Comparison of ENCODE assay signal across 1 cellular context in the genomic region with DNA sequence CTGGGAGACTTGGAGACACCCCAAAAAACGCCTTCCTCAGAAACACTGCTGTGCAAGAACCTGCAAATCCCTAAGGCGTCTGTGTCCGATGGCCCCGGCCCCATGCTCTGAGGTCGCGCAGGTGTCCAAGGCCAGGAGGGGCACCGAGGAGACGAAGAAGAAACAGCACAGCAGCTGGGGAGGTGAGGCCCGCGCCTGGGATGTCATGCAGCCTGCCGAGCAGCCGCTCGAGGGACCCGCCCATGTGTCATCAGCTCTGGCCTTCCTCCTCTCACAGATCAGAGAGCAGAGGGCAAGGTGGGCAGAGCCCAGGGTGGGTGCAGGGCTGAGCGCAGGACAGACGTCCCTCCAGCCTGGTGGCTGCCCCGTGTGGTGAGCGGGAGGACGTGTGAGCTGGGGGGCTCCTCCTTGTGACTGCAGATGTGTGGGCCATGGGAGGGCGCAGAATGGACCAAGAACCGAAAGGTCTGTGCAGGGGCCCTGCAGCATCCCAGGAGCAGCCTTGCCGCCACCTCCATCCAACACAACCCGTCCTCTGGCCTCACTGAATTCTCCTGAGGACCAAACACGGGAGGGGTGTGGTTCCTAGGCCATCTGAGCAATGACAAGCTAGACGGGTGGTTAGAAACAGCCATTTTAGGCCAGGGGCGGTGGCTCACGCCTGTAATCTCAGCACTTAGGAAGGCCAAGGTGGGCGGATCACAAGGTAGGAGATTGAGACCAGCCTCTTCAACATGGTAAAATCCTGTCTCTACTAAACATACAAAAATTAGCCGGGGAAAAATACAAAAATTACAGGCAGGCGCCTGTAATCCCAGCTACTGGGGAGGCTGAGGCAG.
TF ChIP-seq lines count a peak whose summit lies in the region.

No MANE protein-coding gene starts in this region.

TF ChIP-seq in GM23338, 12 proteins besides CTCF, POLR2A, EP300 and RAD21 (continued from another document):
- TF ChIP-seq, protein P1, sequence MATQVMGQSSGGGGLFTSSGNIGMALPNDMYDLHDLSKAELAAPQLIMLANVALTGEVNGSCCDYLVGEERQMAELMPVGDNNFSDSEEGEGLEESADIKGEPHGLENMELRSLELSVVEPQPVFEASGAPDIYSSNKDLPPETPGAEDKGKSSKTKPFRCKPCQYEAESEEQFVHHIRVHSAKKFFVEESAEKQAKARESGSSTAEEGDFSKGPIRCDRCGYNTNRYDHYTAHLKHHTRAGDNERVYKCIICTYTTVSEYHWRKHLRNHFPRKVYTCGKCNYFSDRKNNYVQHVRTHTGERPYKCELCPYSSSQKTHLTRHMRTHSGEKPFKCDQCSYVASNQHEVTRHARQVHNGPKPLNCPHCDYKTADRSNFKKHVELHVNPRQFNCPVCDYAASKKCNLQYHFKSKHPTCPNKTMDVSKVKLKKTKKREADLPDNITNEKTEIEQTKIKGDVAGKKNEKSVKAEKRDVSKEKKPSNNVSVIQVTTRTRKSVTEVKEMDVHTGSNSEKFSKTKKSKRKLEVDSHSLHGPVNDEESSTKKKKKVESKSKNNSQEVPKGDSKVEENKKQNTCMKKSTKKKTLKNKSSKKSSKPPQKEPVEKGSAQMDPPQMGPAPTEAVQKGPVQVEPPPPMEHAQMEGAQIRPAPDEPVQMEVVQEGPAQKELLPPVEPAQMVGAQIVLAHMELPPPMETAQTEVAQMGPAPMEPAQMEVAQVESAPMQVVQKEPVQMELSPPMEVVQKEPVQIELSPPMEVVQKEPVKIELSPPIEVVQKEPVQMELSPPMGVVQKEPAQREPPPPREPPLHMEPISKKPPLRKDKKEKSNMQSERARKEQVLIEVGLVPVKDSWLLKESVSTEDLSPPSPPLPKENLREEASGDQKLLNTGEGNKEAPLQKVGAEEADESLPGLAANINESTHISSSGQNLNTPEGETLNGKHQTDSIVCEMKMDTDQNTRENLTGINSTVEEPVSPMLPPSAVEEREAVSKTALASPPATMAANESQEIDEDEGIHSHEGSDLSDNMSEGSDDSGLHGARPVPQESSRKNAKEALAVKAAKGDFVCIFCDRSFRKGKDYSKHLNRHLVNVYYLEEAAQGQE (IDR thresholded peaks at IDR 0.05; ENCODE audit: unreplicated experiment) = no peak
- no peak for TF ChIP-seq ZNF331 (CRISPR knock-in tag; IDR thresholded peaks at IDR 0.05; ENCODE audit: low read depth)
- TF ChIP-seq NANOG (IDR thresholded peaks at IDR 0.05; ENCODE audit: borderline replicate concordance) = no peak
- no peak for TF ChIP-seq JUNB (IDR thresholded peaks at IDR 0.05; ENCODE audit: unreplicated experiment)
- TF ChIP-seq EZH2phosphoT487 (IDR thresholded peaks at IDR 0.05; ENCODE audit: unreplicated experiment) = no peak
- TF ChIP-seq, protein P2, sequence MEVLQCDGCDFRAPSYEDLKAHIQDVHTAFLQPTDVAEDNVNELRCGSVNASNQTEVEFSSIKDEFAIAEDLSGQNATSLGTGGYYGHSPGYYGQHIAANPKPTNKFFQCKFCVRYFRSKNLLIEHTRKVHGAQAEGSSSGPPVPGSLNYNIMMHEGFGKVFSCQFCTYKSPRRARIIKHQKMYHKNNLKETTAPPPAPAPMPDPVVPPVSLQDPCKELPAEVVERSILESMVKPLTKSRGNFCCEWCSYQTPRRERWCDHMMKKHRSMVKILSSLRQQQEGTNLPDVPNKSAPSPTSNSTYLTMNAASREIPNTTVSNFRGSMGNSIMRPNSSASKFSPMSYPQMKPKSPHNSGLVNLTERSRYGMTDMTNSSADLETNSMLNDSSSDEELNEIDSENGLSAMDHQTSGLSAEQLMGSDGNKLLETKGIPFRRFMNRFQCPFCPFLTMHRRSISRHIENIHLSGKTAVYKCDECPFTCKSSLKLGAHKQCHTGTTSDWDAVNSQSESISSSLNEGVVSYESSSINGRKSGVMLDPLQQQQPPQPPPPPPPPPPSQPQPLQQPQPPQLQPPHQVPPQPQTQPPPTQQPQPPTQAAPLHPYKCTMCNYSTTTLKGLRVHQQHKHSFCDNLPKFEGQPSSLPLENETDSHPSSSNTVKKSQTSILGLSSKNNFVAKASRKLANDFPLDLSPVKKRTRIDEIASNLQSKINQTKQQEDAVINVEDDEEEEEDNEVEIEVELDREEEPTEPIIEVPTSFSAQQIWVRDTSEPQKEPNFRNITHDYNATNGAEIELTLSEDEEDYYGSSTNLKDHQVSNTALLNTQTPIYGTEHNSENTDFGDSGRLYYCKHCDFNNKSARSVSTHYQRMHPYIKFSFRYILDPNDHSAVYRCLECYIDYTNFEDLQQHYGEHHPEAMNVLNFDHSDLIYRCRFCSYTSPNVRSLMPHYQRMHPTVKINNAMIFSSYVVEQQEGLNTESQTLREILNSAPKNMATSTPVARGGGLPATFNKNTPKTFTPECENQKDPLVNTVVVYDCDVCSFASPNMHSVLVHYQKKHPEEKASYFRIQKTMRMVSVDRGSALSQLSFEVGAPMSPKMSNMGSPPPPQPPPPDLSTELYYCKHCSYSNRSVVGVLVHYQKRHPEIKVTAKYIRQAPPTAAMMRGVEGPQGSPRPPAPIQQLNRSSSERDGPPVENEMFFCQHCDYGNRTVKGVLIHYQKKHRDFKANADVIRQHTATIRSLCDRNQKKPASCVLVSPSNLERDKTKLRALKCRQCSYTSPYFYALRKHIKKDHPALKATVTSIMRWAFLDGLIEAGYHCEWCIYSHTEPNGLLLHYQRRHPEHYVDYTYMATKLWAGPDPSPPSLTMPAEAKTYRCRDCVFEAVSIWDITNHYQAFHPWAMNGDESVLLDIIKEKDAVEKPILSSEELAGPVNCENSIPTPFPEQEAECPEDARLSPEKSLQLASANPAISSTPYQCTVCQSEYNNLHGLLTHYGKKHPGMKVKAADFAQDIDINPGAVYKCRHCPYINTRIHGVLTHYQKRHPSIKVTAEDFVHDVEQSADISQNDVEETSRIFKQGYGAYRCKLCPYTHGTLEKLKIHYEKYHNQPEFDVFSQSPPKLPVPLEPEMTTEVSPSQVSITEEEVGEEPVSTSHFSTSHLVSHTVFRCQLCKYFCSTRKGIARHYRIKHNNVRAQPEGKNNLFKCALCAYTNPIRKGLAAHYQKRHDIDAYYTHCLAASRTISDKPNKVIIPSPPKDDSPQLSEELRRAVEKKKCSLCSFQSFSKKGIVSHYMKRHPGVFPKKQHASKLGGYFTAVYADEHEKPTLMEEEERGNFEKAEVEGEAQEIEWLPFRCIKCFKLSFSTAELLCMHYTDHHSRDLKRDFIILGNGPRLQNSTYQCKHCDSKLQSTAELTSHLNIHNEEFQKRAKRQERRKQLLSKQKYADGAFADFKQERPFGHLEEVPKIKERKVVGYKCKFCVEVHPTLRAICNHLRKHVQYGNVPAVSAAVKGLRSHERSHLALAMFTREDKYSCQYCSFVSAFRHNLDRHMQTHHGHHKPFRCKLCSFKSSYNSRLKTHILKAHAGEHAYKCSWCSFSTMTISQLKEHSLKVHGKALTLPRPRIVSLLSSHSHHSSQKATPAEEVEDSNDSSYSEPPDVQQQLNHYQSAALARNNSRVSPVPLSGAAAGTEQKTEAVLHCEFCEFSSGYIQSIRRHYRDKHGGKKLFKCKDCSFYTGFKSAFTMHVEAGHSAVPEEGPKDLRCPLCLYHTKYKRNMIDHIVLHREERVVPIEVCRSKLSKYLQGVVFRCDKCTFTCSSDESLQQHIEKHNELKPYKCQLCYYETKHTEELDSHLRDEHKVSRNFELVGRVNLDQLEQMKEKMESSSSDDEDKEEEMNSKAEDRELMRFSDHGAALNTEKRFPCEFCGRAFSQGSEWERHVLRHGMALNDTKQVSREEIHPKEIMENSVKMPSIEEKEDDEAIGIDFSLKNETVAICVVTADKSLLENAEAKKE (CRISPR knock-in tag; IDR thresholded peaks at IDR 0.05) = no peak
- no peak for TF ChIP-seq POLR2AphosphoS5 (IDR thresholded peaks at IDR 0.05; ENCODE audit: low read depth)
- TF ChIP-seq ZNF114 (CRISPR knock-in tag; IDR thresholded peaks at IDR 0.05) = no peak
- TF ChIP-seq STAT1 (IDR thresholded peaks at IDR 0.05; ENCODE audit: unreplicated experiment) = no peak
- TF ChIP-seq, protein P3, sequence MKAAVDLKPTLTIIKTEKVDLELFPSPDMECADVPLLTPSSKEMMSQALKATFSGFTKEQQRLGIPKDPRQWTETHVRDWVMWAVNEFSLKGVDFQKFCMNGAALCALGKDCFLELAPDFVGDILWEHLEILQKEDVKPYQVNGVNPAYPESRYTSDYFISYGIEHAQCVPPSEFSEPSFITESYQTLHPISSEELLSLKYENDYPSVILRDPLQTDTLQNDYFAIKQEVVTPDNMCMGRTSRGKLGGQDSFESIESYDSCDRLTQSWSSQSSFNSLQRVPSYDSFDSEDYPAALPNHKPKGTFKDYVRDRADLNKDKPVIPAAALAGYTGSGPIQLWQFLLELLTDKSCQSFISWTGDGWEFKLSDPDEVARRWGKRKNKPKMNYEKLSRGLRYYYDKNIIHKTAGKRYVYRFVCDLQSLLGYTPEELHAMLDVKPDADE (IDR thresholded peaks at IDR 0.05) = no peak
